ENCODE assay signal across 25 cellular contexts in the genomic region with DNA sequence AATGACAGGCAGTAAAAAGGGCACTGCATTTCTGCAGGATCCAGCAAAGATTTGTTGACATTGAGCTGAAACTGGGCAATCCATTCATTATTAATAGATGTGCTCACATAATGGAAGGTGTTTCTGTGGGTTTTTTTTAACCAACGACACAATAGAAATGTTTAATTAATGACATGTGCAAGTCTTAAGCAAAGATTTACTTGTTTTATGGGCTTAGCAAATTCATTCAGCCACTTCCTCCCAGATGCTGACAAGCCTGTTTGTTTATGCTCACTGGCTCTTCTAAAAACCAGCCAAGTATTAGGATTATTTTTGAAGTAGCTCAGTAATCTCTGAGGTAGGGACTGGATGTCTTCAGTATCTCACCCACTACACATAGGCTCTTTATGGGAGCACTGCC.
"Had no signal": no experiment of that assay in that cellular context is flagged by ENCODE, and none has a peak within 500 bp of the region (broad histone marks: within the 10 kb centered on the region; RNA-seq: fewer than 3 reads in every experiment).

No MANE protein-coding gene starts in this region.

- H3K4me3 ChIP-seq: adrenal gland, ascending aorta, gastrocnemius medialis, left ventricle myocardium inferior, thoracic aorta, vagina had no signal

- H3K36me3 ChIP-seq: adrenal gland, ascending aorta, brain microvascular endothelial cell, gastrocnemius medialis, left ventricle myocardium inferior, thoracic aorta, vagina had no signal

- H3K4me3 Mint-ChIP-seq: activated CD4-positive, alpha-beta T cell treated with anti-CD3 and anti-CD28 coated beads, Interleukin-2, amount 10 ng/mL, durations not matched to agents 7 days and 5 days; activated CD8-positive, alpha-beta T cell treated with anti-CD3 and anti-CD28 coated beads for 36 hours; activated naive CD8-positive, alpha-beta T cell; activated T-cell treated with anti-CD3 and anti-CD28 coated beads, Interleukin-2, amount 50 U/mL, for 24 hours; activated T-helper 17 cell treated with anti-CD3 and anti-CD28 coated beads, Interleukin-2, amount 50 U/mL, for 72 hours; naive thymus-derived CD4-positive, alpha-beta T cell; neural crest cell; type B pancreatic cell had no signal

- H3K4me1 Mint-ChIP-seq: activated CD4-positive, alpha-beta T cell treated with anti-CD3 and anti-CD28 coated beads, Interleukin-2, amount 10 ng/mL, durations not matched to agents 7 days and 5 days; activated T-helper 17 cell treated with anti-CD3 and anti-CD28 coated beads, Interleukin-2, amount 50 U/mL, for 72 hours; naive thymus-derived CD4-positive, alpha-beta T cell had no signal

- H3K27ac Mint-ChIP-seq: activated CD4-positive, alpha-beta T cell treated with anti-CD3 and anti-CD28 coated beads, Interleukin-2, amount 10 ng/mL, durations not matched to agents 7 days and 5 days; activated CD8-positive, alpha-beta T cell treated with anti-CD3 and anti-CD28 coated beads for 36 hours; activated naive CD8-positive, alpha-beta T cell; activated T-cell treated with anti-CD3 and anti-CD28 coated beads, Interleukin-2, amount 50 U/mL, for 24 hours; activated T-helper 17 cell treated with anti-CD3 and anti-CD28 coated beads, Interleukin-2, amount 50 U/mL, for 72 hours; type B pancreatic cell had no signal

- H3K9me3 ChIP-seq: adrenal gland, ascending aorta, gastrocnemius medialis, left ventricle myocardium inferior, thoracic aorta, vagina had no signal

- H3K27ac ChIP-seq: adrenal gland, ascending aorta, brain microvascular endothelial cell, gastrocnemius medialis, left ventricle myocardium inferior, thoracic aorta, vagina, VCaP had no signal

- DNase-seq: activated CD4-positive, alpha-beta T cell treated with anti-CD3 and anti-CD28 coated beads, Interleukin-2, amount 10 ng/mL, durations not matched to agents 7 days and 5 days; activated CD4-positive, CD25-positive, alpha-beta regulatory T cell treated with anti-CD3 and anti-CD28 coated beads, Interleukin-2, amount 50 U/mL, for 72 hours; activated CD8-positive, alpha-beta T cell treated with anti-CD3 and anti-CD28 coated beads for 36 hours; activated naive CD4-positive, alpha-beta T cell; activated T-cell treated with anti-CD3 and anti-CD28 coated beads, Interleukin-2, amount 50 U/mL, for 24 hours; adrenal gland; brain microvascular endothelial cell; central memory CD4-positive, alpha-beta T cell; effector memory CD4-positive, alpha-beta T cell; gastrocnemius medialis; head of caudate nucleus; hypothalamus; left ventricle myocardium inferior; naive thymus-derived CD4-positive, alpha-beta T cell; posterior cingulate gyrus; stimulated activated CD4-positive, alpha-beta T cell treated with anti-CD3 and anti-CD28 coated beads, Interleukin-2, amount 100 ng/mL, for 48 hours; stimulated activated naive CD4-positive, alpha-beta T cell had no signal

- ATAC-seq: activated CD8-positive, alpha-beta T cell treated with anti-CD3 and anti-CD28 coated beads for 36 hours; activated T-helper 17 cell treated with anti-CD3 and anti-CD28 coated beads, Interleukin-2, amount 50 U/mL, for 72 hours; gastrocnemius medialis; naive thymus-derived CD4-positive, alpha-beta T cell had no signal

- H3K27me3 Mint-ChIP-seq: activated CD4-positive, alpha-beta T cell treated with anti-CD3 and anti-CD28 coated beads, Interleukin-2, amount 10 ng/mL, durations not matched to agents 7 days and 5 days; activated CD8-positive, alpha-beta T cell treated with anti-CD3 and anti-CD28 coated beads for 36 hours; activated T-cell treated with anti-CD3 and anti-CD28 coated beads, Interleukin-2, amount 50 U/mL, for 24 hours; activated T-helper 17 cell treated with anti-CD3 and anti-CD28 coated beads, Interleukin-2, amount 50 U/mL, for 72 hours; type B pancreatic cell had no signal

- H3K9me3 Mint-ChIP-seq: activated CD4-positive, alpha-beta T cell treated with anti-CD3 and anti-CD28 coated beads, Interleukin-2, amount 10 ng/mL, durations not matched to agents 7 days and 5 days; activated CD8-positive, alpha-beta T cell treated with anti-CD3 and anti-CD28 coated beads for 36 hours; activated T-cell treated with anti-CD3 and anti-CD28 coated beads, Interleukin-2, amount 50 U/mL, for 24 hours; activated T-helper 17 cell treated with anti-CD3 and anti-CD28 coated beads, Interleukin-2, amount 50 U/mL, for 72 hours; neural crest cell; type B pancreatic cell had no signal

- H3K36me3 Mint-ChIP-seq: activated naive CD8-positive, alpha-beta T cell; naive thymus-derived CD4-positive, alpha-beta T cell; type B pancreatic cell had no signal
